In the genomic region with DNA sequence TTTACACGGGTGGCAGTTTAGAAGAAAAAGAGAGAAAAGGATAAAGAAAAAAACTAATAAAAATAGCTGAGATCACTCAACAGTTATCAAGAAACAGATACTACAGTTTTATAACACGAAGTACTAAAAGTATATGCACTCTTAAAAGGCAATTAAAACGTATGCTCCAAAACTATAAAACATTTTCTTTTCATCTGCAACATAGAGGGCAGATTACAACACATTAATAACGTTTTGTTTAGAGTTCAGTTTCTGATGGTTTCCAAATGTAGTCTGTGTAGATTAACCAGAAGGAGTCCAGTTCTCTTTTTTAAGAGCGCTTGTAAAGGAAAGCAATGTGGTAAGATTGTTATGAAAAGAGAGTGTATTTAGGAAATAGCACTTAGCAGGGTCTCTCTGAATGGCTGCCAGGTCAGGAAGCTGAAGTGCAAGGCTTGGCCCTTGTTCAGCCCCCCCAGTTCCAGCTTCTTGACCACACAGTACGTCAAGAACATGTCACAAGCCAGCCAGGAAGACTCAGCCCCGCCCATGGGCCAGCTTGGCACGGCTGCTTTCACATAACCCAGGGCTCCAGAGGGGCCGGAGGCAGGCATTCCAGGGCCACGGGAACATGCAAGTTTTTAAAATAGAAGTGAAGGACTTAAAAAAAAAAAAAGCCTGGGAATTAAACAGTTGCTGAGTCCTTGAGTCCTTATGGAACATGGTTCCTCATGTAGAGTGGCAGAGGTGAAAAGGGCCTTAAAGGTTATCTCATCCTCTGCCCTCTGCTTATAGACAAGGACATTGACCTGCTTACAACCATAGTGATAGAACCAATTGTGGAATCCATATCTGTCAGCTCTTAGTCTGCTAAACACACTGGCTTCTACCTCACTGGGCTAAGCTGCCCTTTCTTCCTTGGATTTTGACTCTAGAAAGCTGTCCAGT, we compare ENCODE assay signal across 8 cellular contexts.
DNase-seq lines count a peak whose midpoint lies in the region; ATAC-seq, FAIRE-seq and TF ChIP-seq lines count a peak whose summit lies in the region.

No MANE protein-coding gene starts in this region.

- TF ChIP-seq CTCF in AG04449 (IDR thresholded peaks at IDR 0.05; ENCODE audit: insufficient read depth, low read length, missing control alignments) (no peak), nephron (IDR thresholded peaks at IDR 0.05; ENCODE audit: unreplicated experiment in 3 of 3) (no peak), endothelial cell (IDR thresholded peaks at IDR 0.05; ENCODE audit: unreplicated experiment) (no peak)

- no peaks in the 10 kb centered on the region for H3K36me3 Mint-ChIP-seq in nephron (ENCODE audit: low read depth)
- H3K36me3 Mint-ChIP-seq in endothelial cell (ENCODE audit: low read depth, unreplicated experiment): no peaks in the 10 kb centered on the region
- H3K36me3 Mint-ChIP-seq in activated T-cell treated with anti-CD3 and anti-CD28 coated beads, Interleukin-2, amount 50 U/mL, for 4 hours (ENCODE audit: insufficient read depth): no peaks in the 10 kb centered on the region

- no peak overlapping the region for H3K4me3 ChIP-seq in AG04449 (ENCODE audit: low read depth, low read length)

- peak overlapping the region; percentile 64 for H3K27ac ChIP-seq in epithelial cell of prostate

- DNase-seq in AG04449 (ENCODE audit: low read depth, low spot score) (peak; percentile 92), MV-4-11 (lab: John Stamatoyannopoulos, UW) (peak; percentile 100), epithelial cell of prostate (ENCODE audit: low read depth, low spot score) (no peak), endothelial cell (ENCODE audit: low spot score) (no peak), T-helper 2 cell (no peak), RCC 7860 (ENCODE audit: low spot score) (no peak)
- DNase-seq in activated T-cell treated with anti-CD3 and anti-CD28 coated beads, Interleukin-2, amount 50 U/mL, for 4 hours: no peak

- POLR2A ChIA-PET in AG04449 (lab: Yijun Ruan, JAX): interaction anchor here (0.7 to 1.0 kb wide), 3 partner anchors 86 to 152 kb away, joined by 3 read pairs; partner anchors contain the start of gene TBX2

- CTCF ChIA-PET in AG04449 (lab: Yijun Ruan, JAX): interaction anchor here (0.6 to 1.4 kb wide), 4 partner anchors 11 to 515 kb away, joined by 3 read pairs; no protein-coding TSS in a partner anchor

- no peak overlapping the region for H3K4me3 Mint-ChIP-seq in nephron
- no peak overlapping the region for H3K4me3 Mint-ChIP-seq in endothelial cell (ENCODE audit: unreplicated experiment)
- H3K4me3 Mint-ChIP-seq in activated T-cell treated with anti-CD3 and anti-CD28 coated beads, Interleukin-2, amount 50 U/mL, for 4 hours: no peak overlapping the region

- FAIRE-seq in RCC 7860 (lab: Jason Lieb, UNC): no peak

- H3K9me3 Mint-ChIP-seq in nephron (no peaks in the 10 kb centered on the region), endothelial cell (ENCODE audit: unreplicated experiment) (no peaks in the 10 kb centered on the region)
- no peaks in the 10 kb centered on the region for H3K9me3 Mint-ChIP-seq in activated T-cell treated with anti-CD3 and anti-CD28 coated beads, Interleukin-2, amount 50 U/mL, for 4 hours

- H3K4me1 Mint-ChIP-seq in nephron: peaks cover 66% of the 10 kb centered on the region
- H3K4me1 Mint-ChIP-seq in endothelial cell (ENCODE audit: unreplicated experiment): peaks cover 26% of the 10 kb centered on the region
- H3K4me1 Mint-ChIP-seq in activated T-cell treated with anti-CD3 and anti-CD28 coated beads, Interleukin-2, amount 50 U/mL, for 4 hours (ENCODE audit: low read depth): peaks cover 4% of the 10 kb centered on the region

- H3K27ac Mint-ChIP-seq in nephron: peak overlapping the region; percentile 74 to 89 (median 84)
- H3K27ac Mint-ChIP-seq in endothelial cell (ENCODE audit: unreplicated experiment): no peak overlapping the region

- no peak for ATAC-seq in activated T-cell treated with anti-CD3 and anti-CD28 coated beads, Interleukin-2, amount 50 U/mL, for 4 hours

- H3K27me3 Mint-ChIP-seq in nephron (ENCODE audit: low read depth) (no peaks in the 10 kb centered on the region), endothelial cell (ENCODE audit: unreplicated experiment) (peaks cover 2% of the 10 kb centered on the region)
- no peaks in the 10 kb centered on the region for H3K27me3 Mint-ChIP-seq in activated T-cell treated with anti-CD3 and anti-CD28 coated beads, Interleukin-2, amount 50 U/mL, for 4 hours (ENCODE audit: low read depth)

Comparison
In these comparisons a context has a peak if more than half of its experiments do, and no peak if none do; other contexts are left out.
1. DNase-seq: peak in AG04449 (single experiment) and MV-4-11 (single experiment); none in epithelial cell of prostate (single experiment), endothelial cell (single experiment), T-helper 2 cell (0 of 5), RCC 7860 (single experiment) and activated T-cell treated with anti-CD3 and anti-CD28 coated beads, Interleukin-2, amount 50 U/mL, for 4 hours (single experiment).